ENCODE assay signal across 25 cellular contexts in genomic region chr2:12269041-12269972, GRCh38.
A peak's percentile ranks its signal among the peaks of the same experiment; 100 is the strongest.
DNase-seq lines count a peak whose midpoint lies in the region; ATAC-seq, FAIRE-seq and TF ChIP-seq lines count a peak whose summit lies in the region.
"Had no signal": no experiment of that assay in that cellular context is flagged by ENCODE, and none has a peak within 500 bp of the region (broad histone marks: within the 10 kb centered on the region; RNA-seq: fewer than 3 reads in every experiment).

No MANE protein-coding gene starts in this region.

- ATAC-seq in memory B cell (ENCODE audit: low read depth), result no peak
- ATAC-seq: GM12878 had no signal

- H3K4me1 Mint-ChIP-seq in memory B cell, result peaks cover 17% of the 10 kb centered on the region

- no peak for TF ChIP-seq CTCF in esophagus squamous epithelium (IDR thresholded peaks at IDR 0.05)

- no peaks in the 10 kb centered on the region for H3K27me3 Mint-ChIP-seq in memory B cell
- H3K27me3 Mint-ChIP-seq: CD4-positive, alpha-beta memory T cell had no signal

- H3K36me3 Mint-ChIP-seq in memory B cell, result no peaks in the 10 kb centered on the region
- H3K36me3 Mint-ChIP-seq: CD4-positive, alpha-beta memory T cell had no signal

- no peaks in the 10 kb centered on the region for H3K27me3 ChIP-seq in esophagus squamous epithelium
- H3K27me3 ChIP-seq: BLaER1 treated with 17β-estradiol and CSF1 and Interleukin-3, amounts not matched to agents 10 nM and 100 nM had no signal

- H3K4me3 Mint-ChIP-seq in memory B cell, result no peak overlapping the region
- H3K4me3 Mint-ChIP-seq: CD4-positive, alpha-beta memory T cell; T-helper 1 cell treated with Interleukin-12 subunit alpha and Interleukin-12 subunit beta and Interleukin-4 antibody, amounts not matched to agents 30 μg/mL and 1 μg/mL, for 36 hours had no signal

- no peaks in the 10 kb centered on the region for H3K4me1 ChIP-seq in esophagus squamous epithelium
- H3K4me1 ChIP-seq: Caco-2 had no signal

- H3K9me3 ChIP-seq in esophagus squamous epithelium, result no peaks in the 10 kb centered on the region
- H3K9me3 ChIP-seq: BLaER1 treated with 17β-estradiol and CSF1 and Interleukin-3, amounts not matched to agents 10 nM and 100 nM had no signal

- intact Hi-C loops in esophagus squamous epithelium (cut with DNase I), result no loop called here

- no peaks in the 10 kb centered on the region for H3K36me3 ChIP-seq in esophagus squamous epithelium
- H3K36me3 ChIP-seq: BLaER1 treated with 17β-estradiol and CSF1 and Interleukin-3, amounts not matched to agents 10 nM and 100 nM had no signal

- no peak overlapping the region for H3K27ac ChIP-seq in esophagus squamous epithelium
- H3K27ac ChIP-seq: BLaER1 treated with 17β-estradiol and CSF1 and Interleukin-3, amounts not matched to agents 10 nM and 100 nM; PC-9; RWPE1 had no signal

- 79 to 80% methylated on average over 7 of the region's 7 CpGs for WGBS in esophagus squamous epithelium, 2 donors

- no peak for TF ChIP-seq POLR2A in GM12891 (IDR thresholded peaks at IDR 0.05; ENCODE audit: low read depth, low read length)
- TF ChIP-seq POLR2A in esophagus squamous epithelium (IDR thresholded peaks at IDR 0.05), result no peak

- no peaks in the 10 kb centered on the region for H3K9me3 Mint-ChIP-seq in memory B cell
- H3K9me3 Mint-ChIP-seq: T-helper 1 cell treated with Interleukin-12 subunit alpha and Interleukin-12 subunit beta and Interleukin-4 antibody, amounts not matched to agents 30 μg/mL and 1 μg/mL, for 36 hours had no signal

- H3K27ac Mint-ChIP-seq in memory B cell, result peak overlapping the region; percentile 28
- H3K27ac Mint-ChIP-seq: T-helper 1 cell treated with Interleukin-12 subunit alpha and Interleukin-12 subunit beta and Interleukin-4 antibody, amounts not matched to agents 30 μg/mL and 1 μg/mL, for 36 hours had no signal

- H3K4me3 ChIP-seq in esophagus squamous epithelium, result no peak overlapping the region
- H3K4me3 ChIP-seq: BLaER1 treated with 17β-estradiol and CSF1 and Interleukin-3, amounts not matched to agents 10 nM and 100 nM; GM12878; PC-9 had no signal

- FAIRE-seq in GM12891 (lab: Jason Lieb, UNC) (peak; percentile 31), HTR-8/SVneo (lab: Jason Lieb, UNC) (no peak)
- FAIRE-seq: H1 had no signal

- no peak for DNase-seq in GM12891 (ENCODE audit: insufficient read length, low spot score)
- DNase-seq in NCI-H1048 (lab: John Stamatoyannopoulos, UW), result peak; percentile 70
- DNase-seq in SK-N-DZ (ENCODE audit: low spot score), result peak; percentile 85
- no peak for DNase-seq in memory B cell (ENCODE audit: low spot score in 2 of 2)
- no peak for DNase-seq in esophagus squamous epithelium (lab: John Stamatoyannopoulos, UW)
- no peak for DNase-seq in nucleus accumbens (lab: John Stamatoyannopoulos, UW)
- DNase-seq in HTR-8/SVneo (ENCODE audit: insufficient read length, low spot score), result no peak
- DNase-seq: Caco-2; CD4-positive, alpha-beta memory T cell; DMS 273 treated with DMSO at 0.1 percent for 48 hours; DND-41; IMR-90; NCI-H1092 treated with DMSO at 0.1 percent for 48 hours; NCI-H146; NCI-H2029; NCI-H226; NCI-H510A treated with DMSO at 0.1 percent for 48 hours; NCI-H748 treated with DMSO at 0.1 percent for 48 hours; PC-9; SHP77 treated with DMSO at 0.1 percent for 48 hours had no signal

TF ChIP-seq in GM12891, 5 proteins besides CTCF, POLR2A, EP300 and RAD21:
- TF ChIP-seq SPI1 (IDR thresholded peaks at IDR 0.05; ENCODE audit: low read depth, low read length) (no peak), POU2F2 (IDR thresholded peaks at IDR 0.05; ENCODE audit: low read depth, low read length) (no peak), PAX5 (IDR thresholded peaks at IDR 0.05; ENCODE audit: insufficient read depth, low read length, severe bottlenecking) (no peak), TAF1 (IDR thresholded peaks at IDR 0.05; ENCODE audit: low read depth, low read length) (no peak), POLR2AphosphoS5 (IDR thresholded peaks at IDR 0.05; ENCODE audit: low read depth, low read length) (no peak)

Comparison
In these comparisons a context has a peak if more than half of its experiments do, and no peak if none do; other contexts are left out.
1. DNase-seq: peak in NCI-H1048 (single experiment) and SK-N-DZ (single experiment); none in GM12891 (single experiment), memory B cell (0 of 2), esophagus squamous epithelium (single experiment), nucleus accumbens (0 of 56) and HTR-8/SVneo (single experiment).